ENCODE assay signal across 1 cellular context in genomic region chr1:56414728-56415224, GRCh38.
A peak's percentile ranks its signal among the peaks of the same experiment; 100 is the strongest.
TF ChIP-seq lines count a peak whose summit lies in the region.

No MANE protein-coding gene starts in this region.

TF ChIP-seq in HepG2, 621 proteins besides CTCF, POLR2A, EP300 and RAD21 (continued from another document and continues in another):
- TF ChIP-seq REST (IDR thresholded peaks at IDR 0.05; ENCODE audit: borderline replicate concordance in 1 of 2, low read depth in 1 of 2, low read length in 2 of 2) (peak in 1 of 2 experiments; percentile 75; a peak in 2 of 4 replicates), BRD4 (CRISPR knock-in tag; IDR thresholded peaks at IDR 0.05) (peak; percentile 69; the same call in 1 of the 2 replicates), ZNF562 (CRISPR knock-in tag; IDR thresholded peaks at IDR 0.05; ENCODE audit: borderline replicate concordance) (no peak), NFKBIZ (CRISPR knock-in tag; IDR thresholded peaks at IDR 0.05) (peak; percentile 84), NFIC (IDR thresholded peaks at IDR 0.05; ENCODE audit: low read length) (peak; percentile 97), ZNF558 (CRISPR knock-in tag; IDR thresholded peaks at IDR 0.05; ENCODE audit: borderline replicate concordance) (no peak), ZNF180 (CRISPR knock-in tag; IDR thresholded peaks at IDR 0.05; ENCODE audit: borderline replicate concordance, low read depth) (no peak), IKZF4 (CRISPR knock-in tag; IDR thresholded peaks at IDR 0.05; ENCODE audit: borderline replicate concordance, low read depth, not compliant biosample characterization) (no peak), ATF1 (CRISPR knock-in tag; IDR thresholded peaks at IDR 0.05) (peak; percentile 72; the same call in 1 of the 2 replicates), MTA3 (CRISPR knock-in tag; IDR thresholded peaks at IDR 0.05) (no peak), MIER3 (CRISPR knock-in tag; IDR thresholded peaks at IDR 0.05; ENCODE audit: borderline replicate concordance) (peak; percentile 89; the same call in 1 of the 2 replicates), DZIP1 (CRISPR knock-in tag; IDR thresholded peaks at IDR 0.05) (no peak), ZNF615 (CRISPR knock-in tag; IDR thresholded peaks at IDR 0.05; ENCODE audit: borderline replicate concordance) (no peak), AKNA (CRISPR knock-in tag; IDR thresholded peaks at IDR 0.05; ENCODE audit: borderline replicate concordance) (0 out of 2 replicates have a peak, but pooled peaks have one; percentile 56), KDM4B (CRISPR knock-in tag; IDR thresholded peaks at IDR 0.05) (peak; percentile 82; the same call in 1 of the 2 replicates), NFRKB (IDR thresholded peaks at IDR 0.05) (no peak), FOXC1 (CRISPR knock-in tag; IDR thresholded peaks at IDR 0.05; ENCODE audit: borderline replicate concordance) (peak; percentile 86; the same call in 1 of the 2 replicates), JARID2 (CRISPR knock-in tag; IDR thresholded peaks at IDR 0.05; ENCODE audit: insufficient replicate concordance) (no peak), FOXO1 (CRISPR knock-in tag; IDR thresholded peaks at IDR 0.05) (peak; percentile 98), DDIT3 (CRISPR knock-in tag; IDR thresholded peaks at IDR 0.05) (no peak), ZNF713 (CRISPR knock-in tag; IDR thresholded peaks at IDR 0.05) (no peak), SPEN (CRISPR knock-in tag; IDR thresholded peaks at IDR 0.05; ENCODE audit: low read depth) (no peak), ATF3 (CRISPR knock-in tag; IDR thresholded peaks at IDR 0.05) (peak; percentile 72), GMEB2 (CRISPR knock-in tag; IDR thresholded peaks at IDR 0.05; ENCODE audit: low read depth) (no peak), ZNF749 (CRISPR knock-in tag; IDR thresholded peaks at IDR 0.05; ENCODE audit: borderline replicate concordance) (no peak), CBX1 (IDR thresholded peaks at IDR 0.05; ENCODE audit: low read depth) (no peak), PHF5A (CRISPR knock-in tag; IDR thresholded peaks at IDR 0.05; ENCODE audit: low read depth, unreplicated experiment) (peak; percentile 37), RXRB (CRISPR knock-in tag; IDR thresholded peaks at IDR 0.05; ENCODE audit: borderline replicate concordance) (peak; percentile 90), ASH2L (IDR thresholded peaks at IDR 0.05; ENCODE audit: insufficient read length, low read depth, low read length) (peak; percentile 35), FOXM1 (CRISPR knock-in tag; IDR thresholded peaks at IDR 0.05) (no peak), MEF2D (CRISPR knock-in tag; IDR thresholded peaks at IDR 0.05) (peak; percentile 71), ZNF512B (CRISPR knock-in tag; IDR thresholded peaks at IDR 0.05; ENCODE audit: borderline replicate concordance) (no peak), SMAD3 (CRISPR knock-in tag; IDR thresholded peaks at IDR 0.05) (peak; percentile 89), ZNF296 (CRISPR knock-in tag; conservative IDR thresholded peaks at IDR 0.05) (no peak), LBX2 (CRISPR knock-in tag; IDR thresholded peaks at IDR 0.05; ENCODE audit: borderline replicate concordance) (no peak), KLF13 (CRISPR knock-in tag; IDR thresholded peaks at IDR 0.05) (no peak), KDM5B (CRISPR knock-in tag; IDR thresholded peaks at IDR 0.05; ENCODE audit: borderline replicate concordance) (0 out of 2 replicates have a peak, but pooled peaks have one; percentile 7), TMF1 (CRISPR knock-in tag; IDR thresholded peaks at IDR 0.05; ENCODE audit: low read depth) (no peak), KDM5A (IDR thresholded peaks at IDR 0.05; ENCODE audit: borderline replicate concordance, low read length) (no peak), SNAPC5 (CRISPR knock-in tag; IDR thresholded peaks at IDR 0.05; ENCODE audit: borderline replicate concordance) (no peak), THAP9 (CRISPR knock-in tag; IDR thresholded peaks at IDR 0.05; ENCODE audit: borderline replicate concordance) (no peak), ZNF563 (CRISPR knock-in tag; IDR thresholded peaks at IDR 0.05) (no peak), ZNF720 (CRISPR knock-in tag; IDR thresholded peaks at IDR 0.05) (no peak), PRMT3 (CRISPR knock-in tag; IDR thresholded peaks at IDR 0.05; ENCODE audit: borderline replicate concordance, low read depth) (0 out of 2 replicates have a peak, but pooled peaks have one; percentile 8)
